ENCODE assay signal across 8 cellular contexts in the genomic region with DNA sequence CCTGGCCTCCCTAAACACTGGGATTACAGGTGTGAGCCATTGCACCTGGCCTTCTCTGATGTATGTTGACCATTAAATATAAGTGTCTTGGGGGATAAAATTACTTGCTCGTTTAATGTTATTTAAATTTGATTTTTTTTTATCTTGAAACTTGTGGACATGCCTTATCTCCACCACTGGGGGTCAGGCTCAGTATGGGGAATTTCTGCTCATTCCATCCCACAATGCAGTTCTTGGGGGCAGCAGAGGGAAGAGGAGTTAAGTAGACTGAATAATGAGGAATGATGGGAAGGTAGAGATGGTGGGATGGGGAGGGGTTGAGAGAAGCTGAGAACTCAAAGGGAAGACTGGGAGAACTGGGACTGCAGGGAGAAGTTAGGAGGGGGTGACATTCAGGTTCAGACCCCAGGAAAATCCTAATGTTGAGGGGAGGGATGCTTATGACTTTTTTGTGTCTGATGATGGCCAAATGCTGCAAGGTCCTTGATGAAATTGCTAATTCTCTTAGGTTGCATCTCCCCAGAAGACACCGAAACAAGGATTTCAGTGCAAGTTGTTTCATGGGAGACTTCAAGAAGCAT.
DNase-seq lines count a peak whose midpoint lies in the region; ATAC-seq, FAIRE-seq and TF ChIP-seq lines count a peak whose summit lies in the region.

No MANE protein-coding gene starts in this region.

- H3K4me2 ChIP-seq in PC-3 (ENCODE audit: low read length): no peak overlapping the region

- H4K20me1 ChIP-seq in PC-3 (ENCODE audit: low read length): no peaks in the 10 kb centered on the region

- CTCF ChIA-PET in PC-3 (lab: Charles Lee): no interaction called here

- ATAC-seq in PC-3 (peak; percentile 67), HG02840 (IDR thresholded peaks at IDR 0.05; ENCODE audit: low FRiP score, unreplicated experiment) (no peak), HG02623 (IDR thresholded peaks at IDR 0.05; ENCODE audit: unreplicated experiment) (no peak)

- POLR2A ChIA-PET in PC-3 (lab: Charles Lee; ENCODE audit: unreplicated experiment): no interaction called here

- H3K27me3 ChIP-seq in PC-3 (ENCODE audit: low read length) (no peaks in the 10 kb centered on the region), small intestine (ENCODE audit: control insufficient read depth in 2 of 2, insufficient read depth in 2 of 2, low read length in 2 of 2) (no peaks in the 10 kb centered on the region)

- H3K27ac ChIP-seq in PC-3 (ENCODE audit: low read length) (no peak overlapping the region), small intestine (ENCODE audit: low read depth in 1 of 2, low read length in 1 of 2) (no peak overlapping the region)

- H3K4me1 ChIP-seq in PC-3 (ENCODE audit: insufficient read depth, low read length) (no peaks in the 10 kb centered on the region), small intestine (ENCODE audit: control insufficient read depth in 2 of 2, insufficient read depth in 1 of 2, low read depth in 1 of 2, low read length in 1 of 2) (peaks cover 0 to 5% of the 10 kb centered on the region in 2 donors)

- H3K36me3 ChIP-seq in PC-3 (ENCODE audit: low read depth, low read length) (no peaks in the 10 kb centered on the region), small intestine (ENCODE audit: control insufficient read depth in 2 of 2, insufficient read depth in 2 of 2, low read length in 2 of 2) (no peaks in the 10 kb centered on the region)

- 49 to 51% (median 50%) methylated on average over 2 of the region's 2 CpGs for WGBS in small intestine, 3 donors

- no peak overlapping the region for H3K9ac ChIP-seq in PC-3 (ENCODE audit: low read length)

- TF ChIP-seq CTCF in GM13976 (IDR thresholded peaks at IDR 0.05; ENCODE audit: borderline replicate concordance, control extremely low read depth, extremely low read depth, insufficient read depth, missing control alignments) (peak; percentile 24), PC-3 (conservative IDR thresholded peaks at IDR 0.05; ENCODE audit: low read depth, low read length) (peak; percentile 87), fibroblast of mammary gland (conservative IDR thresholded peaks at IDR 0.05; ENCODE audit: control insufficient read depth, insufficient read depth, low read depth, low read length) (peak; percentile 62)

- H3K4me3 ChIP-seq in PC-3 (ENCODE audit: low read length) (no peak overlapping the region), fibroblast of mammary gland (ENCODE audit: control insufficient read depth, low read depth, low read length) (no peak overlapping the region), small intestine (ENCODE audit: low read depth in 1 of 2, low read length in 2 of 2) (no peak overlapping the region)

- H3K79me2 ChIP-seq in PC-3 (ENCODE audit: low read length): no peaks in the 10 kb centered on the region

- in situ Hi-C loops in GM13976 (cut with MboI; ENCODE audit: low sequenced_read_pairs, unreplicated experiment): loop anchor here (25.0 kb wide), 1 partner anchor 647 kb away; no protein-coding TSS in a partner anchor

- no peak overlapping the region for H2AFZ ChIP-seq in PC-3 (ENCODE audit: low read length)

- no peaks in the 10 kb centered on the region for H3K9me2 ChIP-seq in PC-3 (replicated peaks; ENCODE audit: low read length)

- H3K9me3 ChIP-seq in PC-3 (ENCODE audit: low read length) (no peaks in the 10 kb centered on the region), small intestine (ENCODE audit: control insufficient read depth, low read depth) (peaks cover 1% of the 10 kb centered on the region)

- no peaks in the 10 kb centered on the region for H3F3A ChIP-seq in PC-3 (ENCODE audit: low read length, unreplicated experiment)

- intact Hi-C loops in PC-3 (cut with micrococcal nuclease): loop anchor here (1.0 to 10.0 kb wide), 5 partner anchors 41 to 648 kb away; a partner anchor contains a TSS

- peak; percentile 28 for DNase-seq in 8988T
- DNase-seq in GM13976 (ENCODE audit: low spot score): no peak
- DNase-seq in PC-3: peak; percentile 67
- DNase-seq in fibroblast of mammary gland (ENCODE audit: low read depth): peak; percentile 65
- peak; percentile 36 for DNase-seq in small intestine
- no peak for DNase-seq in putamen (ENCODE audit: low spot score)

- FAIRE-seq in small intestine (lab: Jason Lieb, UNC): no peak

- no TSS peak for BruUV-seq in PC-3 (replicated peaks; lab: Mats Ljungman, UMichigan)

Comparison
In these comparisons a context has a peak if more than half of its experiments do, and no peak if none do; other contexts are left out.
1. DNase-seq: peak in 8988T (single experiment), PC-3 (single experiment), fibroblast of mammary gland (single experiment) and small intestine (single experiment); none in GM13976 (single experiment) and putamen (single experiment).
2. CTCF ChIP-seq: peak in every context shown above with its lines; median percentile 87 in PC-3; 62 in fibroblast of mammary gland; 24 in GM13976.